ENCODE assay signal across 1 cellular context in the genomic region with DNA sequence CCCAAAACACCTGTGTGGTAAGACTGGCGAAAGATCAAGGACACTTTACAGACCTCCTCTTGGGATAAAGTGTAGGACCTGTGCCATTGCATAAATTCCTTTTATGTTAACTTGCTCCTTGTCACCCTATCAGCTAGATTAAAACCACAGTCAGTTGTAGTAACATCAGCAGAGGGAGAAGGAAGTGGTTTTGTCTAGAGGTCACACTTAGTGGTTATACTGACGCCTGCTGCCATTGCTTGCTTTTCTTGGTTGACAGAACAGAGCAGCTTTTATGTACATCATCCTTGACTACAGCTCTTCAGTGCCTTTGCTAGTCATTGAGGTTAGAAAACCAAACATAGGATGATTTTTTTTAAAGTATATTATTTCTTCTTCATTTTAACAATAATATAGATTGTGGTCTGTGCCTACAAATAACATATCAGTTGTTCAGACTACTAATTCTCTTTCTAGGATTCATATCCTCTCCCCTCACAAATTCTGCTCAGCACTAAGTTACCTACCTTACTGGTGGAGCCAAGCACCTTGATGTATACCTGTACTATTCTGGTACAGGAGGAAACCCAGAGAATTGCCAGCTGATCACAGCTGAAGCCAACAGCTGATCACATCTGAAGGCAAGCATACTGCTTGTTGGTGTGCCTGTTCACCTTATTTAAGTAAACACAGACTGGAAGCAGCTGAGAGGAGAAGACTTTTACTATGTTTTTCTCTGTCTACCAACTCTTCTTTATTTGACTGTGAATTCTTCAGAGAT.
TF ChIP-seq lines count a peak whose summit lies in the region.

No MANE protein-coding gene starts in this region.

TF ChIP-seq in IMR-90, 13 proteins besides CTCF, POLR2A, EP300 and RAD21:
- TF ChIP-seq, protein P1, sequence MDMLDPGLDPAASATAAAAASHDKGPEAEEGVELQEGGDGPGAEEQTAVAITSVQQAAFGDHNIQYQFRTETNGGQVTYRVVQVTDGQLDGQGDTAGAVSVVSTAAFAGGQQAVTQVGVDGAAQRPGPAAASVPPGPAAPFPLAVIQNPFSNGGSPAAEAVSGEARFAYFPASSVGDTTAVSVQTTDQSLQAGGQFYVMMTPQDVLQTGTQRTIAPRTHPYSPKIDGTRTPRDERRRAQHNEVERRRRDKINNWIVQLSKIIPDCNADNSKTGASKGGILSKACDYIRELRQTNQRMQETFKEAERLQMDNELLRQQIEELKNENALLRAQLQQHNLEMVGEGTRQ (IDR thresholded peaks at IDR 0.05; ENCODE audit: low read depth, low read length) = no peak
